In genomic region chr1:5815716-5816115, GRCh38 we compare ENCODE assay signal across 2 cellular contexts.
A peak's percentile ranks its signal among the peaks of the same experiment; 100 is the strongest.
TF ChIP-seq lines count a peak whose summit lies in the region.

No MANE protein-coding gene starts in this region.

TF ChIP-seq in HepG2, 621 proteins besides CTCF, POLR2A, EP300 and RAD21:
- TF ChIP-seq ZBTB40 (IDR thresholded peaks at IDR 0.05) (peak; percentile 89), ZBTB40 (CRISPR knock-in tag; IDR thresholded peaks at IDR 0.05) (no peak), WIZ (CRISPR knock-in tag; IDR thresholded peaks at IDR 0.05) (no peak)
- TF ChIP-seq, protein P1, sequence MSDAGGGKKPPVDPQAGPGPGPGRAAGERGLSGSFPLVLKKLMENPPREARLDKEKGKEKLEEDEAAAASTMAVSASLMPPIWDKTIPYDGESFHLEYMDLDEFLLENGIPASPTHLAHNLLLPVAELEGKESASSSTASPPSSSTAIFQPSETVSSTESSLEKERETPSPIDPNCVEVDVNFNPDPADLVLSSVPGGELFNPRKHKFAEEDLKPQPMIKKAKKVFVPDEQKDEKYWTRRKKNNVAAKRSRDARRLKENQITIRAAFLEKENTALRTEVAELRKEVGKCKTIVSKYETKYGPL (CRISPR knock-in tag; IDR thresholded peaks at IDR 0.05), result no peak
- TF ChIP-seq, protein P2, sequence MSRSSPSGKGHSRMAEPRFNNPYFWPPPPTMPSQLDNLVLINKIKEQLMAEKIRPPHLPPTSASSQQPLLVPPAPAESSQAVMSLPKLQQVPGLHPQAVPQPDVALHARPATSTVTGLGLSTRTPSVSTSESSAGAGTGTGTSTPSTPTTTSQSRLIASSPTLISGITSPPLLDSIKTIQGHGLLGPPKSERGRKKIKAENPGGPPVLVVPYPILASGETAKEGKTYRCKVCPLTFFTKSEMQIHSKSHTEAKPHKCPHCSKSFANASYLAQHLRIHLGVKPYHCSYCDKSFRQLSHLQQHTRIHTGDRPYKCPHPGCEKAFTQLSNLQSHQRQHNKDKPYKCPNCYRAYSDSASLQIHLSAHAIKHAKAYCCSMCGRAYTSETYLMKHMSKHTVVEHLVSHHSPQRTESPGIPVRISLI (CRISPR knock-in tag; IDR thresholded peaks at IDR 0.05; ENCODE audit: borderline replicate concordance), result no peak

TF ChIP-seq in K562, 482 proteins besides CTCF, POLR2A, EP300 and RAD21 (continued from another document):
- TF ChIP-seq ZBTB40 (IDR thresholded peaks at IDR 0.05) (peak; percentile 72), ZBTB40 (CRISPR knock-in tag; IDR thresholded peaks at IDR 0.05) (no peak), HNRNPL (IDR thresholded peaks at IDR 0.05; ENCODE audit: low read depth, low read length) (no peak), CHCHD3 (CRISPR knock-in tag; IDR thresholded peaks at IDR 0.05) (no peak), HMGN3 (IDR thresholded peaks at IDR 0.05; ENCODE audit: borderline replicate concordance, extremely low read depth, insufficient read length, low read depth, low read length) (no peak), DDX20 (tag; IDR thresholded peaks at IDR 0.05; ENCODE audit: low read depth) (no peak), DACH1 (IDR thresholded peaks at IDR 0.05; ENCODE audit: partially characterized antibody) (peak; percentile 12), ZNF696 (CRISPR knock-in tag; conservative IDR thresholded peaks at IDR 0.05) (no peak), BDP1 (IDR thresholded peaks at IDR 0.05; ENCODE audit: insufficient read depth, insufficient read length) (no peak), ZNF584 (CRISPR knock-in tag; IDR thresholded peaks at IDR 0.05; ENCODE audit: low read depth) (no peak), MEF2A (IDR thresholded peaks at IDR 0.05; ENCODE audit: control insufficient read depth, low read depth, low read length) (no peak), WHSC1 (IDR thresholded peaks at IDR 0.05; ENCODE audit: low read length) (no peak), KLF6 (CRISPR knock-in tag; IDR thresholded peaks at IDR 0.05; ENCODE audit: borderline replicate concordance) (no peak), ZNF121 (CRISPR knock-in tag; conservative IDR thresholded peaks at IDR 0.05) (no peak), ZFP1 (CRISPR knock-in tag; IDR thresholded peaks at IDR 0.05) (no peak), ZNF134 (CRISPR knock-in tag; conservative IDR thresholded peaks at IDR 0.05) (no peak), SIRT6 (IDR thresholded peaks at IDR 0.05; ENCODE audit: low read depth, low read length) (no peak), TCF15 (CRISPR knock-in tag; IDR thresholded peaks at IDR 0.05) (no peak), ZNF583 (CRISPR knock-in tag; IDR thresholded peaks at IDR 0.05) (no peak), NCOA4 (IDR thresholded peaks at IDR 0.05; ENCODE audit: partially characterized antibody) (no peak), MTF1 (CRISPR knock-in tag; IDR thresholded peaks at IDR 0.05; ENCODE audit: borderline replicate concordance) (no peak), EWSR1 (IDR thresholded peaks at IDR 0.05; ENCODE audit: borderline replicate concordance, low read depth, partially characterized antibody) (no peak), NR2F6 (CRISPR knock-in tag; IDR thresholded peaks at IDR 0.05) (no peak), NFRKB (IDR thresholded peaks at IDR 0.05; ENCODE audit: low read depth) (0 out of 2 replicates have a peak, but pooled peaks have one; percentile 30), ZNF445 (CRISPR knock-in tag; IDR thresholded peaks at IDR 0.05; ENCODE audit: low read depth) (no peak), PHB (CRISPR knock-in tag; IDR thresholded peaks at IDR 0.05) (no peak), TFE3 (CRISPR knock-in tag; IDR thresholded peaks at IDR 0.05) (no peak)
- TF ChIP-seq, protein P3, sequence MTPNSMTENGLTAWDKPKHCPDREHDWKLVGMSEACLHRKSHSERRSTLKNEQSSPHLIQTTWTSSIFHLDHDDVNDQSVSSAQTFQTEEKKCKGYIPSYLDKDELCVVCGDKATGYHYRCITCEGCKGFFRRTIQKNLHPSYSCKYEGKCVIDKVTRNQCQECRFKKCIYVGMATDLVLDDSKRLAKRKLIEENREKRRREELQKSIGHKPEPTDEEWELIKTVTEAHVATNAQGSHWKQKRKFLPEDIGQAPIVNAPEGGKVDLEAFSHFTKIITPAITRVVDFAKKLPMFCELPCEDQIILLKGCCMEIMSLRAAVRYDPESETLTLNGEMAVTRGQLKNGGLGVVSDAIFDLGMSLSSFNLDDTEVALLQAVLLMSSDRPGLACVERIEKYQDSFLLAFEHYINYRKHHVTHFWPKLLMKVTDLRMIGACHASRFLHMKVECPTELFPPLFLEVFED (CRISPR knock-in tag; conservative IDR thresholded peaks at IDR 0.05), result no peak
- TF ChIP-seq, protein P4, sequence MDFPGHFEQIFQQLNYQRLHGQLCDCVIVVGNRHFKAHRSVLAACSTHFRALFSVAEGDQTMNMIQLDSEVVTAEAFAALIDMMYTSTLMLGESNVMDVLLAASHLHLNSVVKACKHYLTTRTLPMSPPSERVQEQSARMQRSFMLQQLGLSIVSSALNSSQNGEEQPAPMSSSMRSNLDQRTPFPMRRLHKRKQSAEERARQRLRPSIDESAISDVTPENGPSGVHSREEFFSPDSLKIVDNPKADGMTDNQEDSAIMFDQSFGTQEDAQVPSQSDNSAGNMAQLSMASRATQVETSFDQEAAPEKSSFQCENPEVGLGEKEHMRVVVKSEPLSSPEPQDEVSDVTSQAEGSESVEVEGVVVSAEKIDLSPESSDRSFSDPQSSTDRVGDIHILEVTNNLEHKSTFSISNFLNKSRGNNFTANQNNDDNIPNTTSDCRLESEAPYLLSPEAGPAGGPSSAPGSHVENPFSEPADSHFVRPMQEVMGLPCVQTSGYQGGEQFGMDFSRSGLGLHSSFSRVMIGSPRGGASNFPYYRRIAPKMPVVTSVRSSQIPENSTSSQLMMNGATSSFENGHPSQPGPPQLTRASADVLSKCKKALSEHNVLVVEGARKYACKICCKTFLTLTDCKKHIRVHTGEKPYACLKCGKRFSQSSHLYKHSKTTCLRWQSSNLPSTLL (IDR thresholded peaks at IDR 0.05), result peak; percentile 42; the same call in 1 of the 2 replicates
TF ChIP-seq in K562: peak in this region for 4.
